ENCODE assay signal across 8 cellular contexts in the genomic region with DNA sequence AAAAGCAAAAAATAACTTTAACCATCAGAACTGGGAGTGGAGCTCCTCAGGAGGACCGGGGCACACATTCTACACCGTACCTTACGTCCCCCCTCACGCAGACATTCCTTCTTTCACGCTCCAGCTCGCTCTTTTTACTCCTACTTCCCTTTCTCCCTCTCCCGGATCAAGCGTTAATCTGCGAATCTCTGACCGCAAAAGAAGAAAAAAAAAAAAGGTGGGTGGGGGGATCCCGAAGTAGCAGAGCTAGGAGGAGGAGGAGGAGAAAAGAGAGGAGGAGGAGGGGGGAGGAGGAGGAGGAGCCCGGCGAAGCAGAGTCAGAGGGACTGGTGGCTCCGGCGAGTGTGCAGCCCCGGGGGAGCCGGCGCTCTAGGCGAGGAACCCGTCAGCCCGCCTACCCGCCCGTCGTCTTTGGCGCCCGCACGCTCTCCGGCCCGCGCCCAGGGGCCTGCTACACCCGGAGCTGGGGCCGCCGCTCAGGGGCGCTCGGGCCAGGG. TPM values are rescaled to one million over a fixed set of nuclear protein-coding genes. Genes with fewer than 3 reads are reported as not detected.
A peak's percentile ranks its signal among the peaks of the same experiment; 100 is the strongest.
DNase-seq lines count a peak whose midpoint lies in the region; ATAC-seq and TF ChIP-seq lines count a peak whose summit lies in the region.

Gene NHSL2, plus strand, starts transcription at position 320 of the 497 bp plus-strand sequence.

- H3K27ac ChIP-seq in Peyer's patch (peak within 1 kb of the TSS in 1 of 4 donors; percentile 48), upper lobe of left lung (peak within 1 kb of the TSS in 2 of 4 donors; percentile 63 to 64)

- TF ChIP-seq POLR2A in Peyer's patch (IDR thresholded peaks at IDR 0.05) (no peak), upper lobe of left lung (IDR thresholded peaks at IDR 0.05) (no peak)

- H3K4me1 Mint-ChIP-seq in effector memory CD8-positive, alpha-beta T cell (ENCODE audit: low read depth in 2 of 2), result peaks cover 0 to 7% of the 10 kb centered on the region in 2 donors
- peaks cover 0 to 4% (median 0%) of the 10 kb centered on the region in 3 donors for H3K4me1 Mint-ChIP-seq in naive B cell

- no peaks in the 10 kb centered on the region for H3K9me3 Mint-ChIP-seq in effector memory CD8-positive, alpha-beta T cell
- H3K9me3 Mint-ChIP-seq in naive B cell, result peaks cover 0 to 4% (median 0%) of the 10 kb centered on the region in 7 donors

- TF ChIP-seq CTCF in Peyer's patch (IDR thresholded peaks at IDR 0.05) (no peak), upper lobe of left lung (IDR thresholded peaks at IDR 0.05) (no peak)

- WGBS in upper lobe of left lung, 2 donors, result 6 to 22% methylated on average over 17 to 21 of the region's 35 CpGs

- peak; percentile 58 for ATAC-seq in effector memory CD8-positive, alpha-beta T cell (replicated peaks)
- ATAC-seq in naive B cell (ENCODE audit: low read depth in 2 of 2) (peak in 1 of 2 donors; percentile 35), upper lobe of left lung (ENCODE audit: low FRiP score in 2 of 2) (peak in 1 of 2 donors; percentile 68), GM21423 (IDR thresholded peaks at IDR 0.05; ENCODE audit: unreplicated experiment) (no peak), HG03039 (IDR thresholded peaks at IDR 0.05; ENCODE audit: unreplicated experiment) (no peak)

- no peak for TF ChIP-seq EP300 in upper lobe of left lung (IDR thresholded peaks at IDR 0.05)

- H3K27me3 ChIP-seq in Peyer's patch, result no peaks in the 10 kb centered on the region
- H3K27me3 ChIP-seq in upper lobe of left lung, result peaks cover 0 to 13% (median 0%) of the 10 kb centered on the region in 4 donors

- H3K4me1 ChIP-seq in Peyer's patch (no peaks in the 10 kb centered on the region), upper lobe of left lung (peaks cover 0 to 13% (median 3%) of the 10 kb centered on the region in 4 donors)

- no peaks in the 10 kb centered on the region for H3K36me3 Mint-ChIP-seq in effector memory CD8-positive, alpha-beta T cell (ENCODE audit: insufficient read depth)
- no peaks in the 10 kb centered on the region for H3K36me3 Mint-ChIP-seq in naive B cell

- H3K9me3 ChIP-seq in Peyer's patch (no peaks in the 10 kb centered on the region), upper lobe of left lung (no peaks in the 10 kb centered on the region)

- DNase-seq in GM03348 (ENCODE audit: low spot score), result peak; percentile 41
- DNase-seq in Peyer's patch, result no peak
- no peak for DNase-seq in effector memory CD8-positive, alpha-beta T cell
- DNase-seq in naive B cell, result no peak
- DNase-seq in upper lobe of left lung, result no peak
- DNase-seq in LoVo (ENCODE audit: low spot score), result no peak

- peak within 1 kb of the TSS; percentile 73 for H3K4me3 Mint-ChIP-seq in effector memory CD8-positive, alpha-beta T cell
- H3K4me3 Mint-ChIP-seq in naive B cell, result peak within 1 kb of the TSS in 7 of 8 donors; percentile 25 to 81 (median 60)

- H3K27ac Mint-ChIP-seq in effector memory CD8-positive, alpha-beta T cell, result no peak within 1 kb of the TSS
- H3K27ac Mint-ChIP-seq in naive B cell, result no peak within 1 kb of the TSS

- peaks cover 27 to 49% of the 10 kb centered on the region in 2 donors for H3K27me3 Mint-ChIP-seq in effector memory CD8-positive, alpha-beta T cell
- H3K27me3 Mint-ChIP-seq in naive B cell, result peaks cover 30 to 69% (median 39%) of the 10 kb centered on the region in 3 donors

- no peaks in the 10 kb centered on the region for H3K36me3 ChIP-seq in Peyer's patch
- H3K36me3 ChIP-seq in upper lobe of left lung, result no peaks in the 10 kb centered on the region

- H3K4me3 ChIP-seq in Peyer's patch (peak within 1 kb of the TSS in 3 of 4 donors; percentile 33 to 48 (median 37)), upper lobe of left lung (peak within 1 kb of the TSS in 3 of 4 donors; percentile 35 to 49 (median 45))

RNA-seq across cellular contexts. Expression of gene NHSL2, which starts in this region (rescaled TPM):
- 1 to 10 TPM in 3 of 4 donors, under 1 TPM in 1; 0.53 to 2.9 (median 2.2) TPM for total RNA-seq in Peyer's patch
- under 1 TPM in 4 of 6 donors, not detected in 2; 0.25 to 0.48 (median 0.30) TPM for polyA plus RNA-seq in naive B cell (ENCODE audit: low read depth in 6 of 6)
- total RNA-seq in upper lobe of left lung, result 10 to 100 TPM in 3 of 6 donors, 1 to 10 TPM in 3; 5.8 to 18.3 (median 9.9) TPM
